In the genomic region with DNA sequence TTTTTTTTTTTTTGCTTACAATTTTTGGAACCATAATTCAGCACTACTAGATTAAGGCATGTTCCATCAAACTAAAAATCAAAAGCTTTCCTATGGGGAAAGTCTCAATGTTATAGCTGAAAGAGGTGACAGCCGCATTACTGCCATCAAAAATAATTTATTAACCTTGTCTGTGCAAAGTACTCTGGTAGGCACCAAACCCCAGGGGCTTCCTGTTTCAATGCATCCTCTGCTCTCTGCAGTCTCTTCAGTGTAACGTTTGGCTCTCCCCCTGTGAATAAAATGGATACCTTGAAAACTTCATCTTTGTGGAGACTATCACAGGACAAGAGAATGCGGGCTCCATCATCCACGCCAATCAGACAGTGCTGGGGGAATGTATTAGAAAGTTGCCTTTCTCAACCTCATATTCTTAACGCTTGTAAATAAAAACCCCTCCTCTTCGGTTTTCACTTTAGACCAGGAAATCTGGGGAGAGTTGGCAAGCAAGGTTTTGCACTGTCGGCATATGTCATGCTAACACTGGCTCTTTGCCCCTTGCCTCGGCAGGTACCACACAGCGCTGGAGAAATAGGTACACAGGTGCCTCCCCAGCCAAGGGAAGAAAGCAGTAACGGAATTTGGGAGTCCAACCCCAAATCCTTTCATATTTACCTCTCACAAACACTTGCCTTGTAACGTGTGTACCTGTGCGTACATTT, we compare ENCODE assay signal across 15 cellular contexts. TPM values are rescaled to one million over a fixed set of nuclear protein-coding genes. Genes with fewer than 3 reads are reported as not detected.
A peak's percentile ranks its signal among the peaks of the same experiment; 100 is the strongest.
DNase-seq lines count a peak whose midpoint lies in the region; ATAC-seq, FAIRE-seq and TF ChIP-seq lines count a peak whose summit lies in the region.
"Had no signal": no experiment of that assay in that cellular context is flagged by ENCODE, and none has a peak within 500 bp of the region (broad histone marks: within the 10 kb centered on the region; RNA-seq: fewer than 3 reads in every experiment).

No MANE protein-coding gene starts in this region.

- no peak overlapping the region for H2AFZ ChIP-seq in HepG2 (ENCODE audit: low read length)
- no peak overlapping the region for H2AFZ ChIP-seq in astrocyte (ENCODE audit: low read depth, low read length)
- H2AFZ ChIP-seq: PC-9 had no signal

- H3K27me3 Mint-ChIP-seq in astrocyte (ENCODE audit: low read depth, unreplicated experiment) (peaks cover 19% of the 10 kb centered on the region), mesothelial cell of epicardium (ENCODE audit: low read depth) (peaks cover 90% of the 10 kb centered on the region), type B pancreatic cell (peaks cover 69% of the 10 kb centered on the region)

- no peak for ATAC-seq in HepG2
- ATAC-seq in right lobe of liver = no peak

- H3K4me3 ChIP-seq in HepG2 (replicated peaks in 1 of 3; ENCODE audit: insufficient read depth in 1 of 3, low read depth in 2 of 3, low read length in 3 of 3) (no peak overlapping the region), right lobe of liver (no peak overlapping the region), astrocyte (ENCODE audit: insufficient read depth, low read depth, low read length) (no peak overlapping the region)
- H3K4me3 ChIP-seq: PC-9 had no signal

- H3K4me3 Mint-ChIP-seq in astrocyte (ENCODE audit: unreplicated experiment) (peak overlapping the region; percentile 70), mesothelial cell of epicardium (peak overlapping the region; percentile 37), type B pancreatic cell (peak overlapping the region; percentile 72)
- H3K4me3 Mint-ChIP-seq: memory B cell had no signal

- H3K27me3 ChIP-seq in HepG2 (ENCODE audit: control insufficient read depth in 1 of 2, insufficient read depth in 2 of 2, low read length in 2 of 2) = no peaks in the 10 kb centered on the region
- peaks cover 0 to 3% of the 10 kb centered on the region in 2 donors for H3K27me3 ChIP-seq in right lobe of liver
- H3K27me3 ChIP-seq in astrocyte (ENCODE audit: insufficient read depth, low read length) = peaks cover 22% of the 10 kb centered on the region

- no peaks in the 10 kb centered on the region for H3K36me3 Mint-ChIP-seq in astrocyte (ENCODE audit: low read depth, unreplicated experiment)
- H3K36me3 Mint-ChIP-seq in mesothelial cell of epicardium = no peaks in the 10 kb centered on the region
- H3K36me3 Mint-ChIP-seq in type B pancreatic cell = no peaks in the 10 kb centered on the region

- H3K27ac Mint-ChIP-seq in astrocyte (ENCODE audit: unreplicated experiment) = peak overlapping the region; percentile 47
- no peak overlapping the region for H3K27ac Mint-ChIP-seq in mesothelial cell of epicardium
- H3K27ac Mint-ChIP-seq in type B pancreatic cell = no peak overlapping the region
- H3K27ac Mint-ChIP-seq: memory B cell had no signal

- FAIRE-seq in HepG2 (lab: Jason Lieb, UNC) = no peak
- no peak for FAIRE-seq in astrocyte (lab: Jason Lieb, UNC)
- FAIRE-seq: keratinocyte had no signal

- intact Hi-C loops in HepG2 (cut with micrococcal nuclease; ENCODE audit: unreplicated experiment) = no loop called here
- intact Hi-C loops in right lobe of liver (cut with DNase I) = no loop called here

- TF ChIP-seq CTCF in HepG2 (CRISPR knock-in tag; IDR thresholded peaks at IDR 0.05) (no peak), right lobe of liver (IDR thresholded peaks at IDR 0.05) (no peak), astrocyte (IDR thresholded peaks at IDR 0.05; ENCODE audit: insufficient read depth, low read depth, low read length) (no peak), mesothelial cell of epicardium (IDR thresholded peaks at IDR 0.05; ENCODE audit: unreplicated experiment) (no peak), type B pancreatic cell (conservative IDR thresholded peaks at IDR 0.05) (no peak)

- H3K36me3 ChIP-seq in HepG2 (replicated peaks in 1 of 2; ENCODE audit: control insufficient read depth in 1 of 2, insufficient read depth in 2 of 2, low read length in 2 of 2) (no peaks in the 10 kb centered on the region), right lobe of liver (no peaks in the 10 kb centered on the region), astrocyte (ENCODE audit: insufficient read depth, low read length) (no peaks in the 10 kb centered on the region)

- no peak for DNase-seq in HepG2 (ENCODE audit: low spot score)
- no peak for DNase-seq in right lobe of liver
- no peak for DNase-seq in astrocyte (ENCODE audit: low read depth)
- no peak for DNase-seq in mesothelial cell of epicardium (ENCODE audit: low spot score in 2 of 2, unreplicated experiment in 2 of 2)
- no peak for DNase-seq in type B pancreatic cell (ENCODE audit: extremely low spot score, unreplicated experiment)
- DNase-seq in globus pallidus (ENCODE audit: low spot score) = no peak
- DNase-seq in NCI-H2029 (lab: John Stamatoyannopoulos, UW) = no peak
- no peak for DNase-seq in NCI-H1048 (lab: John Stamatoyannopoulos, UW)
- DNase-seq: activated gamma-delta T cell, NCI-H1092 treated with DMSO at 0.1 percent for 48 hours, PC-9, T-helper 9 cell had no signal

- no TSS peak for BruUV-seq in HepG2 (replicated peaks; lab: Mats Ljungman, UMichigan)

- H3K4me2 ChIP-seq in HepG2 (ENCODE audit: low read depth, low read length) (no peak overlapping the region), astrocyte (ENCODE audit: low read length) (no peak overlapping the region)
- H3K4me2 ChIP-seq: PC-9 had no signal

- H3K9ac ChIP-seq in HepG2 (ENCODE audit: insufficient read depth, low read depth, low read length) = no peak overlapping the region
- H3K9ac ChIP-seq in astrocyte (ENCODE audit: low read length) = no peak overlapping the region

- in situ Hi-C loops in HepG2 (cut with HindIII; ENCODE audit: extremely low pct_ligation_motif_present, low pct_unique_long_range_greater_than_20kb) = no loop called here

- H4K20me1 ChIP-seq in HepG2 (ENCODE audit: insufficient read depth, low read length) = no peaks in the 10 kb centered on the region
- no peaks in the 10 kb centered on the region for H4K20me1 ChIP-seq in astrocyte (ENCODE audit: insufficient read depth, low read length)

- H3K79me2 ChIP-seq in HepG2 (ENCODE audit: insufficient read depth, low read length) (no peaks in the 10 kb centered on the region), astrocyte (ENCODE audit: insufficient read depth, low read length) (no peaks in the 10 kb centered on the region)

- POLR2A ChIA-PET in HepG2 (lab: Yijun Ruan, JAX) = no interaction called here

- TF ChIP-seq EP300 in HepG2 (IDR thresholded peaks at IDR 0.05; ENCODE audit: low read depth in 2 of 2, low read length in 2 of 2) = no peak
- no peak for TF ChIP-seq EP300 in HepG2 (CRISPR knock-in tag; IDR thresholded peaks at IDR 0.05; ENCODE audit: borderline replicate concordance)

- H3K4me1 Mint-ChIP-seq in astrocyte (ENCODE audit: low read depth, unreplicated experiment) = peaks cover 20% of the 10 kb centered on the region
- peaks cover 15% of the 10 kb centered on the region for H3K4me1 Mint-ChIP-seq in mesothelial cell of epicardium
- H3K4me1 Mint-ChIP-seq in type B pancreatic cell (ENCODE audit: unreplicated experiment) = peaks cover 8% of the 10 kb centered on the region

- no peak for TF ChIP-seq RAD21 in HepG2 (CRISPR knock-in tag; IDR thresholded peaks at IDR 0.05)

- peaks cover 3% of the 10 kb centered on the region for H3K9me3 Mint-ChIP-seq in astrocyte (ENCODE audit: unreplicated experiment)
- no peaks in the 10 kb centered on the region for H3K9me3 Mint-ChIP-seq in mesothelial cell of epicardium
- no peaks in the 10 kb centered on the region for H3K9me3 Mint-ChIP-seq in type B pancreatic cell

- CTCF ChIA-PET in HepG2 (lab: Yijun Ruan, JAX; ENCODE audit: low intra/inter-chr PET ratio, low total read pairs) = no interaction called here

- TF ChIP-seq POLR2A in HepG2 (IDR thresholded peaks at IDR 0.05; ENCODE audit: insufficient read depth in 1 of 2, low read depth in 2 of 2, low read length in 2 of 2) (no peak), right lobe of liver (IDR thresholded peaks at IDR 0.05) (no peak)

- H3K27ac ChIP-seq in HepG2 (ENCODE audit: extremely low read length, insufficient read depth, low read length) (no peak overlapping the region), right lobe of liver (no peak overlapping the region), astrocyte (ENCODE audit: low read depth, low read length) (no peak overlapping the region)
- H3K27ac ChIP-seq: coronary artery, PC-9 had no signal

- H3K9me3 ChIP-seq in HepG2 (ENCODE audit: low read length) (peaks cover 14% of the 10 kb centered on the region), right lobe of liver (no peaks in the 10 kb centered on the region), astrocyte (ENCODE audit: insufficient read depth, low read depth, low read length) (no peaks in the 10 kb centered on the region)

- 48% methylated on average over 12 of the region's 12 CpGs for WGBS in HepG2 (ENCODE audit: low lambda C conversion rate)
- 17% methylated on average over 12 of the region's 12 CpGs for WGBS in right lobe of liver (ENCODE audit: insufficient coverage, low coverage, low lambda C conversion rate, missing lambda C conversion rate)

- no peaks in the 10 kb centered on the region for H3K4me1 ChIP-seq in HepG2 (ENCODE audit: insufficient read depth, low read length)
- H3K4me1 ChIP-seq in right lobe of liver = peaks cover 0 to 5% (median 0%) of the 10 kb centered on the region in 4 donors
- H3K4me1 ChIP-seq in astrocyte (ENCODE audit: insufficient read depth, low read length) = peaks cover 12% of the 10 kb centered on the region

RNA-seq across cellular contexts. Expression of a gene that starts 1.6 kb away (rescaled TPM):
- total RNA-seq in HepG2 (2016; rRNA removed; fragmentation: Illumina TruSeq; extraction: Trizol) (not detected in 2 replicates), right lobe of liver (under 1 TPM; 0.34 to 0.99 (median 0.75) TPM), astrocyte (2.1 and 2.3 TPM in 2 replicates), mesothelial cell of epicardium (0.42 to 0.74 TPM (median 0.57 TPM) in 3 replicates), type B pancreatic cell (ENCODE audit: low replicate concordance) (1.0 and 6.1 TPM in 2 replicates)
- not detected in 2 replicates for total RNA-seq in HepG2 (2016; cell fraction: cytosol; rRNA removed; fragmentation: Illumina TruSeq; extraction: Trizol; ENCODE audit: low read depth)
- not detected in 2 replicates for total RNA-seq in HepG2 (2016; cell fraction: insoluble cytoplasmic fraction; rRNA removed; fragmentation: Illumina TruSeq; extraction: Trizol)
- total RNA-seq in HepG2 (2016; cell fraction: membrane; rRNA removed; fragmentation: Illumina TruSeq; extraction: Trizol) = not detected in 2 replicates
- not detected in 2 replicates for total RNA-seq in HepG2 (2016; cell fraction: nucleus; rRNA removed; fragmentation: Illumina TruSeq; extraction: Trizol)
- polyA plus RNA-seq in HepG2 (2011; rRNA removed) = not detected in 2 replicates
- not detected in 2 replicates for polyA plus RNA-seq in HepG2 (2011; cell fraction: cytosol; rRNA removed)
- polyA plus RNA-seq in HepG2 (2011; cell fraction: nucleus; rRNA removed) = not detected in 2 replicates
- polyA plus RNA-seq in HepG2 (2012) = not detected in 2 replicates
- polyA plus RNA-seq in HepG2 (2016; cell fraction: cytosol; fragmentation: Illumina TruSeq; extraction: Trizol; ENCODE audit: low read depth) = not detected in 2 replicates
- polyA plus RNA-seq in HepG2 (2016; cell fraction: insoluble cytoplasmic fraction; fragmentation: Illumina TruSeq; extraction: Trizol; ENCODE audit: low read depth) = not detected in 2 replicates
- polyA plus RNA-seq in HepG2 (2016; cell fraction: membrane; fragmentation: Illumina TruSeq; extraction: Trizol; ENCODE audit: low read depth) = not detected in 2 replicates
- not detected in 2 replicates for polyA plus RNA-seq in HepG2 (2016; cell fraction: nucleus; fragmentation: Illumina TruSeq; extraction: Trizol; ENCODE audit: insufficient read depth, low read depth)
- polyA minus RNA-seq in HepG2 (2011; rRNA and poly(A)+ RNA removed; ENCODE audit: low replicate concordance) = not detected in 2 replicates
- not detected in 2 replicates for polyA minus RNA-seq in HepG2 (2011; cell fraction: cytosol; rRNA and poly(A)+ RNA removed)
- polyA minus RNA-seq in HepG2 (2011; cell fraction: nucleus; rRNA and poly(A)+ RNA removed) = not detected in 2 replicates
- total RNA-seq: PC-9 had no signal
- polyA plus RNA-seq: keratinocyte had no signal
